Comparison of ENCODE assay signal across 20 cellular contexts in genomic region chr19:6023936-6024335, GRCh38. TPM values are rescaled to one million over a fixed set of nuclear protein-coding genes. Genes with fewer than 3 reads are reported as not detected.
DNase-seq lines count a peak whose midpoint lies in the region; ATAC-seq, FAIRE-seq and TF ChIP-seq lines count a peak whose summit lies in the region.
"Had no signal": no experiment of that assay in that cellular context is flagged by ENCODE, and none has a peak within 500 bp of the region (broad histone marks: within the 10 kb centered on the region; RNA-seq: fewer than 3 reads in every experiment).

No MANE protein-coding gene starts in this region.

- H2AFZ ChIP-seq in astrocyte (ENCODE audit: low read depth, low read length): no peak overlapping the region
- H2AFZ ChIP-seq in neural progenitor cell (replicated peaks): no peak overlapping the region

- no peak for TF ChIP-seq CTCF in astrocyte (IDR thresholded peaks at IDR 0.05; ENCODE audit: insufficient read depth, low read depth, low read length)
- no peak for TF ChIP-seq CTCF in neural progenitor cell (IDR thresholded peaks at IDR 0.05)
- no peak for TF ChIP-seq CTCF in thoracic aorta (IDR thresholded peaks at IDR 0.05)

- no peaks in the 10 kb centered on the region for H3K36me3 Mint-ChIP-seq in astrocyte (ENCODE audit: low read depth, unreplicated experiment)
- H3K36me3 Mint-ChIP-seq in neural progenitor cell: peaks cover 16% of the 10 kb centered on the region
- no peaks in the 10 kb centered on the region for H3K36me3 Mint-ChIP-seq in activated naive CD4-positive, alpha-beta T cell treated with anti-CD3 and anti-CD28 coated beads, Interleukin-2, amount 50 U/mL, for 72 hours

- no peak for FAIRE-seq in astrocyte (lab: Jason Lieb, UNC)
- FAIRE-seq: GM12892, K562 had no signal

- DNase-seq in H7 (peak; percentile 15), astrocyte (ENCODE audit: low read depth) (no peak), neural progenitor cell (ENCODE audit: low spot score) (no peak), thoracic aorta (ENCODE audit: low spot score) (no peak)
- DNase-seq in activated naive CD4-positive, alpha-beta T cell treated with anti-CD3 and anti-CD28 coated beads, Interleukin-2, amount 50 U/mL, for 72 hours (ENCODE audit: low spot score in 2 of 2): no peak
- DNase-seq: AML-193; Caco-2; CD4-positive, CD25-positive, alpha-beta regulatory T cell; DMS153; H9; NCI-H1417 treated with DMSO at 0.1 percent for 48 hours; NCI-H1930; NCI-H2171 treated with DMSO at 0.1 percent for 48 hours; NCI-H446 treated with DMSO at 0.1 percent for 48 hours; NK-92 treated with Interleukin-12 subunit alpha and Interleukin-12 subunit beta, amount 100 ng/mL, for 24 hours; OCI-M1 had no signal

- H3K27me3 ChIP-seq in H7 (ENCODE audit: control insufficient read depth, insufficient read depth, low read length) (no peaks in the 10 kb centered on the region; the same call in 1 of the 2 replicates), astrocyte (ENCODE audit: insufficient read depth, low read length) (no peaks in the 10 kb centered on the region), neural progenitor cell (peaks cover 14% of the 10 kb centered on the region), thoracic aorta (replicated peaks; ENCODE audit: insufficient read depth) (no peaks in the 10 kb centered on the region)

- no peaks in the 10 kb centered on the region for H3K9me3 Mint-ChIP-seq in astrocyte (ENCODE audit: unreplicated experiment)
- no peaks in the 10 kb centered on the region for H3K9me3 Mint-ChIP-seq in neural progenitor cell
- H3K9me3 Mint-ChIP-seq in activated naive CD4-positive, alpha-beta T cell treated with anti-CD3 and anti-CD28 coated beads, Interleukin-2, amount 50 U/mL, for 72 hours: no peaks in the 10 kb centered on the region
- H3K9me3 Mint-ChIP-seq: CD4-positive, CD25-positive, alpha-beta regulatory T cell; H9 had no signal

- peaks cover 13% of the 10 kb centered on the region for H3K4me1 ChIP-seq in astrocyte (ENCODE audit: insufficient read depth, low read length)
- H3K4me1 ChIP-seq in neural progenitor cell: no peaks in the 10 kb centered on the region
- H3K4me1 ChIP-seq in thoracic aorta (ENCODE audit: control insufficient read depth in 1 of 2, low read depth in 2 of 2): peaks cover 0 to 9% of the 10 kb centered on the region in 2 donors

- no peaks in the 10 kb centered on the region for H3F3A ChIP-seq in neural progenitor cell (ENCODE audit: low read depth)

- H3K36me3 ChIP-seq in H7 (replicated peaks; ENCODE audit: control insufficient read depth, insufficient read depth, low read length): no peaks in the 10 kb centered on the region
- H3K36me3 ChIP-seq in astrocyte (ENCODE audit: insufficient read depth, low read length): no peaks in the 10 kb centered on the region
- no peaks in the 10 kb centered on the region for H3K36me3 ChIP-seq in neural progenitor cell
- H3K36me3 ChIP-seq in thoracic aorta: peaks cover 16% of the 10 kb centered on the region

- H3K4me3 ChIP-seq in H7 (ENCODE audit: insufficient read depth, low read depth, low read length) (no peak overlapping the region), astrocyte (ENCODE audit: insufficient read depth, low read depth, low read length) (no peak overlapping the region), neural progenitor cell (no peak overlapping the region), thoracic aorta (no peak overlapping the region)
- H3K4me3 ChIP-seq: K562 had no signal

- peaks cover 3% of the 10 kb centered on the region for H4K20me1 ChIP-seq in astrocyte (ENCODE audit: insufficient read depth, low read length)
- H4K20me1 ChIP-seq in neural progenitor cell (ENCODE audit: low read depth): no peaks in the 10 kb centered on the region

- ATAC-seq in thoracic aorta (ENCODE audit: insufficient number of reproducible peaks, low FRiP score, low read depth) (no peak), HG03521 (IDR thresholded peaks at IDR 0.05; ENCODE audit: unreplicated experiment) (no peak), GM19467 (IDR thresholded peaks at IDR 0.05; ENCODE audit: unreplicated experiment) (no peak)
- no peak for ATAC-seq in activated naive CD4-positive, alpha-beta T cell treated with anti-CD3 and anti-CD28 coated beads, Interleukin-2, amount 50 U/mL, for 72 hours
- ATAC-seq: K562 had no signal

- peaks cover 14% of the 10 kb centered on the region for H3K27me3 Mint-ChIP-seq in astrocyte (ENCODE audit: low read depth, unreplicated experiment)
- no peaks in the 10 kb centered on the region for H3K27me3 Mint-ChIP-seq in neural progenitor cell (ENCODE audit: insufficient read depth, low read depth)
- H3K27me3 Mint-ChIP-seq: CD4-positive, CD25-positive, alpha-beta regulatory T cell had no signal

- H3K4me1 Mint-ChIP-seq in astrocyte (ENCODE audit: low read depth, unreplicated experiment) (peaks cover 16% of the 10 kb centered on the region), neural progenitor cell (peaks cover 20% of the 10 kb centered on the region)

- H3K9me3 ChIP-seq in astrocyte (ENCODE audit: insufficient read depth, low read depth, low read length): no peaks in the 10 kb centered on the region
- H3K9me3 ChIP-seq in neural progenitor cell (ENCODE audit: low read depth): no peaks in the 10 kb centered on the region
- no peaks in the 10 kb centered on the region for H3K9me3 ChIP-seq in thoracic aorta
- H3K9me3 ChIP-seq: Caco-2 had no signal

- H3K27ac ChIP-seq in astrocyte (ENCODE audit: low read depth, low read length): no peak overlapping the region
- H3K27ac ChIP-seq in neural progenitor cell: no peak overlapping the region
- H3K27ac ChIP-seq in thoracic aorta: peak overlapping the region; percentile 42 to 44

- H3K79me2 ChIP-seq in astrocyte (ENCODE audit: insufficient read depth, low read length): no peaks in the 10 kb centered on the region
- no peaks in the 10 kb centered on the region for H3K79me2 ChIP-seq in neural progenitor cell (ENCODE audit: low read depth)

- H3K4me2 ChIP-seq in astrocyte (ENCODE audit: low read length) (peak overlapping the region; percentile 68), neural progenitor cell (no peak overlapping the region)

- no peak overlapping the region for H3K27ac Mint-ChIP-seq in astrocyte (ENCODE audit: unreplicated experiment)
- peak overlapping the region; percentile 60 for H3K27ac Mint-ChIP-seq in neural progenitor cell
- no peak overlapping the region for H3K27ac Mint-ChIP-seq in activated naive CD4-positive, alpha-beta T cell treated with anti-CD3 and anti-CD28 coated beads, Interleukin-2, amount 50 U/mL, for 72 hours
- H3K27ac Mint-ChIP-seq: H9 had no signal

- H3K4me3 Mint-ChIP-seq in astrocyte (ENCODE audit: unreplicated experiment): no peak overlapping the region
- H3K4me3 Mint-ChIP-seq in neural progenitor cell: no peak overlapping the region
- H3K4me3 Mint-ChIP-seq: CD4-positive, CD25-positive, alpha-beta regulatory T cell; H9 had no signal

- H3K9ac ChIP-seq in astrocyte (ENCODE audit: low read length): no peak overlapping the region
- peak overlapping the region; percentile 16 for H3K9ac ChIP-seq in neural progenitor cell

RNA-seq across cellular contexts. Expression of gene RANBP3, which starts 46.0 kb away (rescaled TPM):
- 73.7 and 79.7 TPM in 2 replicates for total RNA-seq in H7 (2014; rRNA removed; shearing (Covaris generic))
- total RNA-seq in astrocyte (61.3 and 70.5 TPM in 2 replicates), neural progenitor cell (ENCODE audit: low replicate concordance) (77.8 and 83.5 TPM in 2 replicates), thoracic aorta (100 to 1,000 TPM in 1 of 2 donors, 10 to 100 TPM in 1; 51.4 to 101 TPM)
- total RNA-seq in activated naive CD4-positive, alpha-beta T cell treated with anti-CD3 and anti-CD28 coated beads, Interleukin-2, amount 50 U/mL, for 72 hours: 100 to 1,000 TPM in 1 of 2 donors, 10 to 100 TPM in 1; 89.6 to 112 TPM

Comparison
In these comparisons a context has a peak if more than half of its experiments do, and no peak if none do; other contexts are left out.
1. H3K27ac ChIP-seq: peak in thoracic aorta (2 of 2); none in astrocyte (single experiment) and neural progenitor cell (single experiment).